Comparison of ENCODE assay signal across 32 cellular contexts in the genomic region with DNA sequence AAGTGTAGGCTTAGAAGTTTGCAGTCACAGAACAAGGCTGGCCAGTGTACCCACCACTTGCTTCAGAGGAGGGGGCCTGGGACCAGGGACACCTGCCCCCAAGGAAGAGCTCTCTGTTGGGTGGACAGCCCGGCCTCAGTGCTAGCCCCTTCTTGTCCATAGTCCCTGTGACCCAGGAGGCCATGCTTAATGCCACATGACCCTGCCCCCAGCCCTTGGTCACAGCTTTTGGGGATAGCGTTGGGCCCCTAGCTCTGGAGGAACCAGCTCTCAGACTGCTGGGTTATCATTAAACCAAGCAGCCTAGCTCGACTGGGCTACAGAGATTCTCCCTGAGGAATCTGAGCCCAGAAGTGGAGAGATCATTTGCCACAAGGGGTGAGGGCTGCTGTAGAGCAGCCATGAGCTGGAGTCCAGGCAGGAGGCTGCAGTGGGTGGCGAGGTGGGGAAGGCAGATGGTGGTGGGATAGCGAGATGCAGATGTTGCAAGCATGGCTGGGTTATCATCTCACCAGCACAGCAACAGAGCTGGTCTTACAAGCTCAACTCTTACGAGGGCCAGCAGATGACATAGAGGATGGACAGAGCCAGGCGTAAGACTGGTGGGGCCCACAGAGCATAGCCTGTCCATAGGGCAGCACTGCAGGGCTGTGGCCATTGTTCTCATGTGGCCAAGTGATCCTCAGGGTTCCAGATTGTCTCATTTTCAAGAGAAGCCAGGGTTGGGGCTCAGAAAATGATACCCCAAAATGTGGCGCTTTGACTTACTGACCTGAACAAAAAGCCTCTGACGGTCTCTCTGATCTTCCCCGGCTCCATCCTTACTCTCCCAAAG. TPM values are rescaled to one million over a fixed set of nuclear protein-coding genes. Genes with fewer than 3 reads are reported as not detected.
"Had no signal": no experiment of that assay in that cellular context is flagged by ENCODE, and none has a peak within 500 bp of the region (broad histone marks: within the 10 kb centered on the region; RNA-seq: fewer than 3 reads in every experiment).

No MANE protein-coding gene starts in this region.

- H3K36me3 Mint-ChIP-seq: activated naive CD8-positive, alpha-beta T cell treated with anti-CD3 and anti-CD28 coated beads for 36 hours; brain; natural killer cell treated with Interleukin-12 subunit alpha and Interleukin-12 subunit beta and Interleukin-15 and Interleukin-18, amount 100 ng/mL, for 72 hours had no signal

- H3K9me3 ChIP-seq: adrenal gland, colonic mucosa, gastroesophageal sphincter, neutrophil, ovary, vagina had no signal

- H3K4me1 Mint-ChIP-seq: activated CD4-positive, alpha-beta T cell treated with anti-CD3 and anti-CD28 coated beads for 36 hours; activated naive CD8-positive, alpha-beta T cell treated with anti-CD3 and anti-CD28 coated beads for 36 hours; memory B cell had no signal

- H3K4me1 ChIP-seq: colonic mucosa, gastroesophageal sphincter had no signal

- H3K9me3 Mint-ChIP-seq: natural killer cell treated with Interleukin-12 subunit alpha and Interleukin-12 subunit beta and Interleukin-15 and Interleukin-18, amount 100 ng/mL, for 72 hours; T-helper 2 cell treated with Interferon-gamma antibody and Interleukin-4, amounts not matched to agents 5 μg/mL and 100 μg/mL, for 36 hours had no signal

- H3K27me3 ChIP-seq: adrenal gland, cardiac muscle cell, colonic mucosa, gastroesophageal sphincter, ovary, tibial nerve, vagina had no signal

- H3K4me3 Mint-ChIP-seq: activated CD4-positive, alpha-beta T cell treated with anti-CD3 and anti-CD28 coated beads for 36 hours; activated naive CD8-positive, alpha-beta T cell treated with anti-CD3 and anti-CD28 coated beads for 36 hours; brain; memory B cell; natural killer cell treated with Interleukin-12 subunit alpha and Interleukin-12 subunit beta and Interleukin-15 and Interleukin-18, amount 100 ng/mL, for 72 hours; T-helper 2 cell treated with Interferon-gamma antibody and Interleukin-4, amounts not matched to agents 5 μg/mL and 100 μg/mL, for 36 hours had no signal

- H3K27ac Mint-ChIP-seq: activated CD4-positive, alpha-beta T cell treated with anti-CD3 and anti-CD28 coated beads for 36 hours; activated naive CD8-positive, alpha-beta T cell treated with anti-CD3 and anti-CD28 coated beads for 36 hours; memory B cell; natural killer cell treated with Interleukin-12 subunit alpha and Interleukin-12 subunit beta and Interleukin-15 and Interleukin-18, amount 100 ng/mL, for 72 hours; T-helper 2 cell treated with Interferon-gamma antibody and Interleukin-4, amounts not matched to agents 5 μg/mL and 100 μg/mL, for 36 hours had no signal

- H3K27ac ChIP-seq: adrenal gland, cardiac muscle cell, dorsolateral prefrontal cortex, gastroesophageal sphincter, neutrophil, ovary, skin epidermis, vagina had no signal

- H3K4me3 ChIP-seq: adrenal gland, cardiac muscle cell, colonic mucosa, dorsolateral prefrontal cortex, gastroesophageal sphincter, ovary, skin epidermis, tibial nerve, vagina had no signal

- DNase-seq: activated CD4-positive, alpha-beta T cell treated with anti-CD3 and anti-CD28 coated beads for 36 hours; activated CD4-positive, alpha-beta T cell treated with anti-CD3 and anti-CD28 coated beads, Interleukin-2, amount 50 U/mL, for 4 hours; activated CD4-positive, CD25-positive, alpha-beta regulatory T cell; activated effector memory CD4-positive, alpha-beta T cell treated with Interleukin-2 at 50 U/mL for 16 hours; activated naive CD4-positive, alpha-beta T cell treated with Interleukin-2 at 50 U/mL for 16 hours; activated naive CD8-positive, alpha-beta T cell treated with anti-CD3 and anti-CD28 coated beads for 36 hours; aorta; cerebellar nuclear complex; colonic mucosa; dorsolateral prefrontal cortex; effector memory CD4-positive, alpha-beta T cell; hippocampal formation; kidney; ovary; retina; stimulated activated CD4-positive, alpha-beta T cell treated with anti-CD3 and anti-CD28 coated beads, Interleukin-12 subunit alpha, Interleukin-12 subunit beta, amount 100 ng/mL, for 4 hours; stimulated activated CD4-positive, alpha-beta T cell treated with anti-CD3 and anti-CD28 coated beads, Interleukin-4, amount 100 ng/mL, for 1 hour; T-helper 1 cell had no signal

- H3K36me3 ChIP-seq: adrenal gland, cardiac muscle cell, colonic mucosa, gastroesophageal sphincter, neutrophil, ovary, tibial nerve, vagina had no signal

RNA-seq across cellular contexts. Expression of a gene that starts 7.2 kb away (rescaled TPM):
- total RNA-seq: activated CD4-positive, alpha-beta T cell treated with anti-CD3 and anti-CD28 coated beads for 36 hours; activated naive CD8-positive, alpha-beta T cell treated with anti-CD3 and anti-CD28 coated beads for 36 hours; mononuclear cell; myocyte; natural killer cell treated with Interleukin-12 subunit alpha and Interleukin-12 subunit beta and Interleukin-15 and Interleukin-18, amount 100 ng/mL, for 72 hours; temporal lobe had no signal
